Comparison of ENCODE assay signal across 15 cellular contexts in genomic region chr5:109028608-109029299, GRCh38.
A peak's percentile ranks its signal among the peaks of the same experiment; 100 is the strongest.
DNase-seq lines count a peak whose midpoint lies in the region; ATAC-seq, FAIRE-seq and TF ChIP-seq lines count a peak whose summit lies in the region.
"Had no signal": no experiment of that assay in that cellular context is flagged by ENCODE, and none has a peak within 500 bp of the region (broad histone marks: within the 10 kb centered on the region; RNA-seq: fewer than 3 reads in every experiment).

No MANE protein-coding gene starts in this region.

- FAIRE-seq in H54 (lab: Jason Lieb, UNC), result peak; percentile 66

- intact Hi-C loops in breast epithelium (cut with DNase I; ENCODE audit: low total_unique reads), result no loop called here
- intact Hi-C loops in CD4-positive, alpha-beta memory T cell (cut with micrococcal nuclease), result no loop called here

- no peak overlapping the region for H2AK5ac ChIP-seq in mesenchymal stem cell (ENCODE audit: low read length, severe bottlenecking)

- H3K4me2 ChIP-seq in mesenchymal stem cell (ENCODE audit: low read length, poor library complexity, severe bottlenecking), result no peak overlapping the region

- no peak overlapping the region for H3K14ac ChIP-seq in mesenchymal stem cell (ENCODE audit: low read length in 2 of 2)

- peaks cover 9% of the 10 kb centered on the region for H3K9me3 ChIP-seq in mesenchymal stem cell (ENCODE audit: control insufficient read depth, low read length)
- H3K9me3 ChIP-seq in breast epithelium, result peaks cover 0 to 7% of the 10 kb centered on the region in 2 donors
- H3K9me3 ChIP-seq in CD4-positive, alpha-beta memory T cell (ENCODE audit: control insufficient read depth in 1 of 2, low read length in 2 of 2), result no peaks in the 10 kb centered on the region

- ATAC-seq in GM19035 (IDR thresholded peaks at IDR 0.05; ENCODE audit: unreplicated experiment) (peak; percentile 52), HG03159 (IDR thresholded peaks at IDR 0.05; ENCODE audit: unreplicated experiment) (peak; percentile 79)
- ATAC-seq: right cardiac atrium had no signal

- no peak overlapping the region for H2BK120ac ChIP-seq in mesenchymal stem cell (ENCODE audit: low read depth, low read length)

- H3K27ac ChIP-seq in mesenchymal stem cell (ENCODE audit: low read length, poor library complexity, severe bottlenecking), result no peak overlapping the region
- no peak overlapping the region for H3K27ac ChIP-seq in breast epithelium
- H3K27ac ChIP-seq in CD4-positive, alpha-beta memory T cell (ENCODE audit: low read depth, low read length), result no peak overlapping the region

- no peak overlapping the region for H3K9ac ChIP-seq in mesenchymal stem cell (ENCODE audit: low read length)

- peaks cover 0 to 7% (median 4%) of the 10 kb centered on the region in 8 donors for H3K9me3 Mint-ChIP-seq in CD4-positive, alpha-beta memory T cell

- WGBS in mesenchymal stem cell, result 92% methylated on average over 1 of the region's 2 CpGs

- TF ChIP-seq POLR2A in H54 (IDR thresholded peaks at IDR 0.05; ENCODE audit: low read depth, low read length) (no peak), breast epithelium (IDR thresholded peaks at IDR 0.05) (no peak)

- CTCF ChIA-PET in CD4-positive, alpha-beta memory T cell (lab: Charles Lee; ENCODE audit: partially characterized antibody), result no interaction called here

- H2BK5ac ChIP-seq in mesenchymal stem cell (ENCODE audit: low read depth, low read length, poor library complexity, severe bottlenecking), result no peak overlapping the region

- POLR2A ChIA-PET in CD4-positive, alpha-beta memory T cell (lab: Charles Lee; ENCODE audit: partially characterized antibody), result no interaction called here

- H3K79me1 ChIP-seq in mesenchymal stem cell (replicated peaks; ENCODE audit: low read length, poor library complexity, severe bottlenecking), result peaks cover 17% of the 10 kb centered on the region

- H3K4me1 ChIP-seq in mesenchymal stem cell (ENCODE audit: control insufficient read depth, insufficient read depth, low read depth, low read length) (no peaks in the 10 kb centered on the region), breast epithelium (no peaks in the 10 kb centered on the region)
- no peaks in the 10 kb centered on the region for H3K4me1 ChIP-seq in CD4-positive, alpha-beta memory T cell (ENCODE audit: insufficient read depth, low read length)

- H3K4ac ChIP-seq in mesenchymal stem cell (ENCODE audit: low read depth in 1 of 2, low read length in 2 of 2), result no peak overlapping the region

- H3K27me3 Mint-ChIP-seq in CD4-positive, alpha-beta memory T cell, result no peaks in the 10 kb centered on the region
- H3K27me3 Mint-ChIP-seq: activated naive CD8-positive, alpha-beta T cell treated with anti-CD3 and anti-CD28 coated beads, Interleukin-2, amount 10 ng/mL, durations not matched to agents 7 days and 5 days had no signal

- DNase-seq in H54 (ENCODE audit: insufficient read length, low spot score) (peak; percentile 2), mesenchymal stem cell (peak; percentile 35), breast epithelium (ENCODE audit: low spot score in 2 of 2) (no peak), G401 (ENCODE audit: low spot score) (no peak)
- DNase-seq in CD4-positive, alpha-beta memory T cell, result no peak
- DNase-seq: activated naive CD8-positive, alpha-beta T cell treated with anti-CD3 and anti-CD28 coated beads, Interleukin-2, amount 10 ng/mL, durations not matched to agents 7 days and 5 days; cortex of kidney; NCI-H1417; NCI-H69; right cardiac atrium; SHP77 treated with DMSO at 0.1 percent for 48 hours; substantia nigra had no signal

- no peaks in the 10 kb centered on the region for H3K4me1 Mint-ChIP-seq in CD4-positive, alpha-beta memory T cell
- H3K4me1 Mint-ChIP-seq: activated naive CD8-positive, alpha-beta T cell treated with anti-CD3 and anti-CD28 coated beads, Interleukin-2, amount 10 ng/mL, durations not matched to agents 7 days and 5 days; CD14-positive monocyte had no signal

- no peak overlapping the region for H3K4me3 ChIP-seq in mesenchymal stem cell (ENCODE audit: insufficient read depth in 1 of 2, low read depth in 1 of 2, low read length in 2 of 2)
- H3K4me3 ChIP-seq in breast epithelium, result no peak overlapping the region
- H3K4me3 ChIP-seq in CD4-positive, alpha-beta memory T cell (ENCODE audit: low read length in 2 of 2), result no peak overlapping the region

- H3K36me3 Mint-ChIP-seq in CD4-positive, alpha-beta memory T cell, result peaks cover 3 to 9% of the 10 kb centered on the region in 2 donors

- H3K27ac Mint-ChIP-seq in CD4-positive, alpha-beta memory T cell, result no peak overlapping the region
- H3K27ac Mint-ChIP-seq: activated naive CD8-positive, alpha-beta T cell treated with anti-CD3 and anti-CD28 coated beads, Interleukin-2, amount 10 ng/mL, durations not matched to agents 7 days and 5 days; CD14-positive monocyte had no signal

- H4K8ac ChIP-seq in mesenchymal stem cell (ENCODE audit: low read length), result no peak overlapping the region

- H3K23ac ChIP-seq in mesenchymal stem cell (ENCODE audit: low read length in 2 of 2), result no peak overlapping the region

- in situ Hi-C loops in G401 (cut with HindIII; ENCODE audit: low sequenced_read_pairs), result no loop called here

- H4K91ac ChIP-seq in mesenchymal stem cell (ENCODE audit: low read length), result no peak overlapping the region

- H3K4me3 Mint-ChIP-seq in CD4-positive, alpha-beta memory T cell, result no peak overlapping the region
- H3K4me3 Mint-ChIP-seq: activated naive CD8-positive, alpha-beta T cell treated with anti-CD3 and anti-CD28 coated beads, Interleukin-2, amount 10 ng/mL, durations not matched to agents 7 days and 5 days; CD14-positive monocyte had no signal

- H3K18ac ChIP-seq in mesenchymal stem cell (ENCODE audit: low read depth in 1 of 2, low read length in 2 of 2), result no peak overlapping the region

- no peak overlapping the region for H2AFZ ChIP-seq in mesenchymal stem cell (ENCODE audit: low read depth, low read length)

- no peak for TF ChIP-seq CTCF in breast epithelium (IDR thresholded peaks at IDR 0.05)

- peaks cover 0 to 8% of the 10 kb centered on the region in 2 experiments for H3K36me3 ChIP-seq in mesenchymal stem cell (ENCODE audit: control insufficient read depth in 1 of 2, insufficient read depth in 2 of 2, low read depth in 1 of 2, low read length in 2 of 2)
- no peaks in the 10 kb centered on the region for H3K36me3 ChIP-seq in breast epithelium
- H3K36me3 ChIP-seq in CD4-positive, alpha-beta memory T cell (ENCODE audit: insufficient read depth, low read length), result no peaks in the 10 kb centered on the region

- H2BK12ac ChIP-seq in mesenchymal stem cell (ENCODE audit: low read length in 2 of 2), result peak overlapping the region in 1 of 2 experiments; percentile 39

- H3K27me3 ChIP-seq in mesenchymal stem cell (ENCODE audit: control insufficient read depth in 1 of 2, insufficient read depth in 1 of 2, low read length in 2 of 2), result no peaks in the 10 kb centered on the region
- no peaks in the 10 kb centered on the region for H3K27me3 ChIP-seq in breast epithelium
- no peaks in the 10 kb centered on the region for H3K27me3 ChIP-seq in CD4-positive, alpha-beta memory T cell (ENCODE audit: insufficient read depth, low read length)

- H2BK15ac ChIP-seq in mesenchymal stem cell (ENCODE audit: low read depth, poor library complexity, severe bottlenecking), result no peak overlapping the region

Comparison
In these comparisons a context has a peak if more than half of its experiments do, and no peak if none do; other contexts are left out.
1. DNase-seq: peak in H54 (single experiment) and mesenchymal stem cell (single experiment); none in breast epithelium (0 of 2), CD4-positive, alpha-beta memory T cell (0 of 5) and G401 (single experiment).